ENCODE assay signal across 18 cellular contexts in the genomic region with DNA sequence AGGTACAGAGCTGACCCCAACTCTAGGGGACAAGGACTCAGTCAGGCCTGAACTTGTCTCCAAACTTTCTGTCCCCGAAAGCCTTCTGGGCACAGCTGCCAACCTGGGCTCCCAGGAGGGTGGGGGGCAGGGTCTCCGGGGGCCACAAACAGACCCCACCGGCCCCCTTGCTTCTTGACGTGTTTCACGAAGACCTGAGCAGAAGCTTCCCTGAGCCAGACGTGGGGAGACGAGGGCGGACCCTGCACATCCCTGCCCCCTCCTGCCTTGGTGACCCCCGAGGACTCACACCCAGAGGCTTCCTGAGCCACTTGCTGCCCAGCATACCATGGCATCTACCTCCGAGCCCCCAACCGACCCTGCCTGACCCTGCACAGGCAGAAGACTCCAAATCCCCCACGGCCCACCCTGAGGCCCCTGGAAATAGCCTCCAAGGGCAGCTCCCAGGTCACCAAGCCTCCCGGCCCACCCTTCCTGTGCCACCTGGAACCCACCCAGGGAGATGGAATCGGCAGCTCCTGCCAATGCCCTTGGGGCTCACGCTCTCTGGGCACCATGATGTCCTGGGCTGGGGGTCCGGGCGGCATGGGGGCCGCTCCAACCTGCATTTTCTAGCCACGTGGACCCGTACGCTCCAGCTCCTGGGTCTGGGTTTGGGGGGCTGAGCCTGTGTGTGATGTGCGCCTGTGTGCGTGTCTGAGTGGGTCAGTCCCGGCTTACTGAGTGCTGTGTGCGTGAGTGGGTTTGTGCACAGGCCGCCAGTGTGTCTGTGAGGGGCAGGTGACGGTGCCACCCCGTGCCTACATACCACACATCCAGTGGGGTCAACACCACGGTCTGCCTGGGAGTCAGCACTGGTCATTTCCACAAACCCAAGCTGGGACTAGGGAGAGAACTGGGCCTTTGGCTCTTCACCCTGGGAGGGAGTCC. TPM values are rescaled to one million over a fixed set of nuclear protein-coding genes. Genes with fewer than 3 reads are reported as not detected.
DNase-seq lines count a peak whose midpoint lies in the region; ATAC-seq, FAIRE-seq and TF ChIP-seq lines count a peak whose summit lies in the region.
"Had no signal": no experiment of that assay in that cellular context is flagged by ENCODE, and none has a peak within 500 bp of the region (broad histone marks: within the 10 kb centered on the region; RNA-seq: fewer than 3 reads in every experiment).

No MANE protein-coding gene starts in this region.

- H3K4me3 Mint-ChIP-seq in stimulated activated effector memory CD8-positive, alpha-beta T cell treated with anti-CD3 and anti-CD28 coated beads, Interleukin-12 subunit alpha, Interleukin-12 subunit beta, amount 100 ng/mL, for 72 hours = no peak overlapping the region
- H3K4me3 Mint-ChIP-seq in mesothelial cell of epicardium = no peak overlapping the region
- H3K4me3 Mint-ChIP-seq: activated CD8-positive, alpha-beta T cell treated with anti-CD3 and anti-CD28 coated beads, Interleukin-2, amount 10 ng/mL, durations not matched to agents 7 days and 5 days; nephron had no signal

- H3K27ac ChIP-seq in K562 (ENCODE audit: extremely low read depth, low read depth, low read length) = no peak overlapping the region
- H3K27ac ChIP-seq: suprapubic skin had no signal

- peaks cover 19% of the 10 kb centered on the region for H3K4me1 Mint-ChIP-seq in stimulated activated effector memory CD8-positive, alpha-beta T cell treated with anti-CD3 and anti-CD28 coated beads, Interleukin-12 subunit alpha, Interleukin-12 subunit beta, amount 100 ng/mL, for 72 hours
- H3K4me1 Mint-ChIP-seq in mesothelial cell of epicardium = peaks cover 2% of the 10 kb centered on the region

- no peaks in the 10 kb centered on the region for H3K27me3 Mint-ChIP-seq in mesothelial cell of epicardium (ENCODE audit: low read depth)

- no peaks in the 10 kb centered on the region for H3K9me3 Mint-ChIP-seq in stimulated activated effector memory CD8-positive, alpha-beta T cell treated with anti-CD3 and anti-CD28 coated beads, Interleukin-12 subunit alpha, Interleukin-12 subunit beta, amount 100 ng/mL, for 72 hours
- H3K9me3 Mint-ChIP-seq in mesothelial cell of epicardium = no peaks in the 10 kb centered on the region
- H3K9me3 Mint-ChIP-seq: activated naive CD4-positive, alpha-beta T cell treated with anti-CD3 and anti-CD28 coated beads, Interleukin-2, amount 50 U/mL, for 72 hours; H9; nephron had no signal

- H3K9me1 ChIP-seq in K562 (ENCODE audit: control insufficient read depth, insufficient read depth, low read length) = no peaks in the 10 kb centered on the region

- H3K36me3 ChIP-seq in K562 (ENCODE audit: control insufficient read depth, insufficient read depth, low read length) = no peaks in the 10 kb centered on the region
- H3K36me3 ChIP-seq: prostate gland, suprapubic skin had no signal

- TF ChIP-seq EP300 in K562 (IDR thresholded peaks at IDR 0.05; ENCODE audit: low read length) = no peak

- 45% methylated on average over 27 of the region's 29 CpGs for WGBS in K562 (ENCODE audit: insufficient coverage, low coverage, missing lambda C conversion rate)

- no peak for TF ChIP-seq CTCF in LNCaP clone FGC (IDR thresholded peaks at IDR 0.05; ENCODE audit: control insufficient read depth, extremely low read depth, insufficient read depth)
- no peak for TF ChIP-seq CTCF in K562 (IDR thresholded peaks at IDR 0.05 in 2 of 3, conservative IDR thresholded peaks at IDR 0.05 in 1 of 3; ENCODE audit: insufficient read depth in 2 of 3, low read depth in 1 of 3, low read length in 3 of 3)
- TF ChIP-seq CTCF in mesothelial cell of epicardium (IDR thresholded peaks at IDR 0.05; ENCODE audit: unreplicated experiment) = no peak

- in situ Hi-C loops in K562 (cut with MboI) = no loop called here

- no peaks in the 10 kb centered on the region for H3K9me3 ChIP-seq in K562 (replicated peaks; ENCODE audit: control insufficient read depth, insufficient read depth, low read depth, low read length)
- H3K9me3 ChIP-seq: prostate gland, suprapubic skin had no signal

- no TSS peak for BruUV-seq in K562 (replicated peaks; lab: Mats Ljungman, UMichigan)

- H2AFZ ChIP-seq in K562 (ENCODE audit: low read depth, low read length) = no peak overlapping the region

- TF ChIP-seq POLR2A in K562 (conservative IDR thresholded peaks at IDR 0.05) = no peak

- peaks cover 3% of the 10 kb centered on the region for H4K20me1 ChIP-seq in K562 (replicated peaks; ENCODE audit: control insufficient read depth, insufficient read depth, low read length)

- peaks cover 6 to 91% of the 10 kb centered on the region in 2 experiments; a peak in 4 of 5 replicates for H3K4me1 ChIP-seq in K562 (replicated peaks in 1 of 2; ENCODE audit: control insufficient read depth in 2 of 2, insufficient read depth in 2 of 2, low read length in 2 of 2)

- H3K27ac Mint-ChIP-seq in stimulated activated effector memory CD8-positive, alpha-beta T cell treated with anti-CD3 and anti-CD28 coated beads, Interleukin-12 subunit alpha, Interleukin-12 subunit beta, amount 100 ng/mL, for 72 hours = peak overlapping the region; percentile 14
- H3K27ac Mint-ChIP-seq in mesothelial cell of epicardium = no peak overlapping the region
- H3K27ac Mint-ChIP-seq: activated CD8-positive, alpha-beta T cell treated with anti-CD3 and anti-CD28 coated beads, Interleukin-2, amount 10 ng/mL, durations not matched to agents 7 days and 5 days; activated naive CD4-positive, alpha-beta T cell treated with anti-CD3 and anti-CD28 coated beads, Interleukin-2, amount 50 U/mL, for 72 hours; nephron had no signal

- no peaks in the 10 kb centered on the region for H3K79me2 ChIP-seq in K562 (ENCODE audit: control insufficient read depth, insufficient read depth, low read length)

- no peak for FAIRE-seq in K562 (lab: Jason Lieb, UNC)
- FAIRE-seq: keratinocyte had no signal

- H3K4me3 ChIP-seq in LNCaP clone FGC (ENCODE audit: low read depth, low read length) = peak overlapping the region; percentile 51
- no peak overlapping the region for H3K4me3 ChIP-seq in K562
- H3K4me3 ChIP-seq: prostate gland, suprapubic skin had no signal

- no peak for TF ChIP-seq RAD21 in K562 (CRISPR knock-in tag; conservative IDR thresholded peaks at IDR 0.05 in 1 of 2, IDR thresholded peaks at IDR 0.05 in 1 of 2)

- CTCF ChIA-PET in K562 (lab: Yijun Ruan, JAX; ENCODE audit: low intra/inter-chr PET ratio) = interaction anchor here (3.4 kb wide), 1 partner anchor 434 kb away, joined by 25 read pairs; no protein-coding TSS in a partner anchor

- H3K27me3 ChIP-seq in K562 (ENCODE audit: control insufficient read depth in 2 of 2, insufficient read depth in 2 of 2, low read length in 2 of 2) = peaks cover 0 to 22% of the 10 kb centered on the region in 2 experiments; a peak in 3 of 5 replicates

- POLR2A ChIA-PET in K562 (lab: Yijun Ruan, JAX) = interaction anchor here (0.5 to 1.2 kb wide), 5 partner anchors 16 to 525 kb away, joined by 3 to 6 read pairs (median 3); no protein-coding TSS in a partner anchor

- H3K4me2 ChIP-seq in K562 (ENCODE audit: insufficient read depth, low read length) = no peak overlapping the region

- intact Hi-C loops in K562 (cut with micrococcal nuclease) = loop anchor here (2.0 to 10.0 kb wide), 4 partner anchors 115 to 498 kb away; a partner anchor contains a TSS

- H3K36me3 Mint-ChIP-seq in stimulated activated effector memory CD8-positive, alpha-beta T cell treated with anti-CD3 and anti-CD28 coated beads, Interleukin-12 subunit alpha, Interleukin-12 subunit beta, amount 100 ng/mL, for 72 hours = peaks cover 10% of the 10 kb centered on the region
- H3K36me3 Mint-ChIP-seq in mesothelial cell of epicardium = no peaks in the 10 kb centered on the region
- H3K36me3 Mint-ChIP-seq: activated naive CD4-positive, alpha-beta T cell treated with anti-CD3 and anti-CD28 coated beads, Interleukin-2, amount 50 U/mL, for 72 hours had no signal

- no peak for ATAC-seq in K562
- no peak for ATAC-seq in stimulated activated effector memory CD8-positive, alpha-beta T cell treated with anti-CD3 and anti-CD28 coated beads, Interleukin-12 subunit alpha, Interleukin-12 subunit beta, amount 100 ng/mL, for 72 hours
- ATAC-seq: activated CD8-positive, alpha-beta T cell treated with anti-CD3 and anti-CD28 coated beads, Interleukin-2, amount 10 ng/mL, durations not matched to agents 7 days and 5 days; activated naive CD4-positive, alpha-beta T cell treated with anti-CD3 and anti-CD28 coated beads, Interleukin-2, amount 50 U/mL, for 72 hours had no signal

- no peak overlapping the region; a peak in 1 of 4 replicates for H3K9ac ChIP-seq in K562 (ENCODE audit: insufficient read depth in 1 of 2, low read depth in 2 of 2, low read length in 2 of 2)

- DNase-seq in LNCaP clone FGC (ENCODE audit: low read depth) (no peak), K562 (ENCODE audit: extremely low read depth in 1 of 4, low spot score in 3 of 4) (no peak), mesothelial cell of epicardium (ENCODE audit: low spot score in 2 of 2, unreplicated experiment in 2 of 2) (no peak), inferior parietal cortex (ENCODE audit: extremely low spot score) (no peak)
- no peak for DNase-seq in stimulated activated effector memory CD8-positive, alpha-beta T cell treated with anti-CD3 and anti-CD28 coated beads, Interleukin-12 subunit alpha, Interleukin-12 subunit beta, amount 100 ng/mL, for 72 hours (ENCODE audit: low spot score in 2 of 2)
- DNase-seq: activated CD8-positive, alpha-beta T cell treated with anti-CD3 and anti-CD28 coated beads, Interleukin-2, amount 10 ng/mL, durations not matched to agents 7 days and 5 days; activated T-cell treated with anti-CD3 and anti-CD28 coated beads, Interleukin-2, amount 50 U/mL, for 48 hours; AML-193; H9; mammary epithelial cell; NCI-H187 treated with DMSO at 0.1 percent for 48 hours; NK-92 treated with Interleukin-12 subunit alpha and Interleukin-12 subunit beta, amount 100 ng/mL, for 24 hours had no signal

RNA-seq across cellular contexts. Expression of a gene that starts 2.5 kb away (rescaled TPM):
- not detected in 2 replicates for total RNA-seq in K562 (2011; cell fraction: chromatin; rRNA removed; ENCODE audit: low replicate concordance)
- total RNA-seq in K562 (2011; cell fraction: nucleolus; rRNA removed) = not detected in 2 replicates
- not detected in 2 replicates for total RNA-seq in K562 (2011; cell fraction: nucleoplasm; rRNA removed)
- total RNA-seq in K562 (2014; rRNA removed) (not detected in 2 replicates), K562 (2014; rRNA removed; fragmentation: Illumina TruSeq; extraction: Trizol) (not detected in 2 replicates), K562 (2015; rRNA removed; fragmentation: Illumina TruSeq; extraction: Trizol) (not detected in 2 replicates), K562 (2021) (not detected in 2 replicates), mesothelial cell of epicardium (0.11 to 0.18 TPM in 2 of 3 replicates, not detected in the other)
- polyA plus RNA-seq in K562 (2011; rRNA removed) (not detected in 2 replicates), K562 (2014; fragmentation: Illumina TruSeq; extraction: Trizol) (not detected in 2 replicates), K562 (2014; fragmentation: Nextera tagmentation; extraction: Ambion mirVana) (not detected), K562 (2014; rRNA removed) (0.07 TPM in 1 of 2 replicates, not detected in the other)
- 0.03 TPM in 1 of 2 replicates, not detected in the other for polyA plus RNA-seq in K562 (2011; cell fraction: cytosol; rRNA removed)
- not detected in 2 replicates for polyA plus RNA-seq in K562 (2011; cell fraction: nucleus; rRNA removed)
- 0.11 TPM in 1 of 2 replicates, not detected in the other for polyA plus RNA-seq in K562 (2012)
- polyA minus RNA-seq in K562 (2011; rRNA and poly(A)+ RNA removed) = not detected in 2 replicates
- not detected in 2 replicates for polyA minus RNA-seq in K562 (2011; cell fraction: cytosol; rRNA and poly(A)+ RNA removed)
- polyA minus RNA-seq in K562 (2011; cell fraction: nucleus; rRNA and poly(A)+ RNA removed) = not detected in 2 replicates

RNA-seq across cellular contexts. Expression of a gene that starts 7.8 kb away (rescaled TPM):
- total RNA-seq in K562 (2011; cell fraction: chromatin; rRNA removed; ENCODE audit: low replicate concordance) = not detected in 2 replicates
- total RNA-seq in K562 (2011; cell fraction: nucleolus; rRNA removed) = 0.17 TPM in 1 of 2 replicates, not detected in the other
- not detected in 2 replicates for total RNA-seq in K562 (2011; cell fraction: nucleoplasm; rRNA removed)
- total RNA-seq in K562 (2014; rRNA removed) = not detected in 2 replicates
- not detected in 2 replicates for total RNA-seq in K562 (2014; rRNA removed; fragmentation: Illumina TruSeq; extraction: Trizol)
- total RNA-seq in K562 (2015; rRNA removed; fragmentation: Illumina TruSeq; extraction: Trizol) = not detected in 2 replicates
- not detected in 2 replicates for total RNA-seq in K562 (2021)
- 0.04 and 0.07 TPM in 2 replicates for polyA plus RNA-seq in K562 (2011; rRNA removed)
- polyA plus RNA-seq in K562 (2011; cell fraction: cytosol; rRNA removed) = 0.03 and 0.07 TPM in 2 replicates
- polyA plus RNA-seq in K562 (2011; cell fraction: nucleus; rRNA removed) = 0.13 and 0.21 TPM in 2 replicates
- 0.05 TPM in 1 of 2 replicates, not detected in the other for polyA plus RNA-seq in K562 (2012)
- not detected in 2 replicates for polyA plus RNA-seq in K562 (2014; fragmentation: Illumina TruSeq; extraction: Trizol)
- polyA plus RNA-seq in K562 (2014; fragmentation: Nextera tagmentation; extraction: Ambion mirVana) = not detected
- not detected in 2 replicates for polyA plus RNA-seq in K562 (2014; rRNA removed)
- polyA minus RNA-seq in K562 (2011; rRNA and poly(A)+ RNA removed) = not detected in 2 replicates
- polyA minus RNA-seq in K562 (2011; cell fraction: cytosol; rRNA and poly(A)+ RNA removed) = not detected in 2 replicates
- not detected in 2 replicates for polyA minus RNA-seq in K562 (2011; cell fraction: nucleus; rRNA and poly(A)+ RNA removed)
- total RNA-seq in mesothelial cell of epicardium = not detected in 3 replicates
- total RNA-seq: activated CD8-positive, alpha-beta T cell treated with anti-CD3 and anti-CD28 coated beads, Interleukin-2, amount 10 ng/mL, durations not matched to agents 7 days and 5 days; activated naive CD4-positive, alpha-beta T cell treated with anti-CD3 and anti-CD28 coated beads, Interleukin-2, amount 50 U/mL, for 72 hours; G401 had no signal

RNA-seq across cellular contexts. Expression of a gene that starts 14.3 kb away (rescaled TPM):
- 1.1 and 6.2 TPM in 2 replicates for total RNA-seq in K562 (2011; cell fraction: chromatin; rRNA removed; ENCODE audit: low replicate concordance)
- total RNA-seq in K562 (2011; cell fraction: nucleolus; rRNA removed) = 5.0 and 5.5 TPM in 2 replicates
- 1.8 and 2.2 TPM in 2 replicates for total RNA-seq in K562 (2011; cell fraction: nucleoplasm; rRNA removed)
- total RNA-seq in K562 (2014; rRNA removed) = 0.64 and 0.65 TPM in 2 replicates
- 0.06 TPM in 1 of 2 replicates, not detected in the other for total RNA-seq in K562 (2014; rRNA removed; fragmentation: Illumina TruSeq; extraction: Trizol)
- 0.14 and 0.23 TPM in 2 replicates for total RNA-seq in K562 (2015; rRNA removed; fragmentation: Illumina TruSeq; extraction: Trizol)
- 0.74 and 0.89 TPM in 2 replicates for total RNA-seq in K562 (2021)
- 1.2 TPM in 2 replicates for polyA plus RNA-seq in K562 (2011; rRNA removed)
- 1.9 and 6.4 TPM in 2 replicates for polyA plus RNA-seq in K562 (2011; cell fraction: cytosol; rRNA removed)
- 5.8 and 19.1 TPM in 2 replicates for polyA plus RNA-seq in K562 (2011; cell fraction: nucleus; rRNA removed)
- 0.94 and 1.1 TPM in 2 replicates for polyA plus RNA-seq in K562 (2012)
- polyA plus RNA-seq in K562 (2014; fragmentation: Illumina TruSeq; extraction: Trizol) = 0.15 and 0.39 TPM in 2 replicates
- polyA plus RNA-seq in K562 (2014; fragmentation: Nextera tagmentation; extraction: Ambion mirVana) = under 1 TPM in 1 of 2 experiments, not detected in 1; 0.08 TPM
- polyA plus RNA-seq in K562 (2014; rRNA removed) = 1.2 and 2.3 TPM in 2 replicates
- polyA minus RNA-seq in K562 (2011; rRNA and poly(A)+ RNA removed) = 0.45 and 0.56 TPM in 2 replicates
- 0.46 and 1.3 TPM in 2 replicates for polyA minus RNA-seq in K562 (2011; cell fraction: cytosol; rRNA and poly(A)+ RNA removed)
- 1.6 and 3.9 TPM in 2 replicates for polyA minus RNA-seq in K562 (2011; cell fraction: nucleus; rRNA and poly(A)+ RNA removed)
- 0.86 to 1.4 TPM (median 1.1 TPM) in 3 replicates for total RNA-seq in mesothelial cell of epicardium

RNA-seq across cellular contexts. Expression of a gene that starts 19.1 kb away (rescaled TPM):
- 8.8 and 25.0 TPM in 2 replicates for total RNA-seq in K562 (2011; cell fraction: chromatin; rRNA removed; ENCODE audit: low replicate concordance)
- 34.9 and 37.0 TPM in 2 replicates for total RNA-seq in K562 (2011; cell fraction: nucleolus; rRNA removed)
- total RNA-seq in K562 (2011; cell fraction: nucleoplasm; rRNA removed) = 25.6 and 28.6 TPM in 2 replicates
- total RNA-seq in K562 (2014; rRNA removed) = 73.9 and 86.1 TPM in 2 replicates
- 2.3 and 4.5 TPM in 2 replicates for total RNA-seq in K562 (2014; rRNA removed; fragmentation: Illumina TruSeq; extraction: Trizol)
- total RNA-seq in K562 (2015; rRNA removed; fragmentation: Illumina TruSeq; extraction: Trizol) = 10.5 and 16.6 TPM in 2 replicates
- total RNA-seq in K562 (2021) = 220 and 233 TPM in 2 replicates
- 4.5 and 9.8 TPM in 2 replicates for polyA plus RNA-seq in K562 (2011; rRNA removed)
- polyA plus RNA-seq in K562 (2011; cell fraction: cytosol; rRNA removed) = 17.2 and 51.6 TPM in 2 replicates
- 34.4 and 40.3 TPM in 2 replicates for polyA plus RNA-seq in K562 (2011; cell fraction: nucleus; rRNA removed)
- polyA plus RNA-seq in K562 (2012) = 125 and 320 TPM in 2 replicates
- polyA plus RNA-seq in K562 (2014; fragmentation: Illumina TruSeq; extraction: Trizol) = 11.2 and 59.1 TPM in 2 replicates
- under 1 TPM; 0.77 to 0.85 TPM for polyA plus RNA-seq in K562 (2014; fragmentation: Nextera tagmentation; extraction: Ambion mirVana)
- polyA plus RNA-seq in K562 (2014; rRNA removed) = 98.3 and 99.6 TPM in 2 replicates
- 0.95 and 2.2 TPM in 2 replicates for polyA minus RNA-seq in K562 (2011; rRNA and poly(A)+ RNA removed)
- 82.0 and 193 TPM in 2 replicates for polyA minus RNA-seq in K562 (2011; cell fraction: cytosol; rRNA and poly(A)+ RNA removed)
- 25.2 and 33.4 TPM in 2 replicates for polyA minus RNA-seq in K562 (2011; cell fraction: nucleus; rRNA and poly(A)+ RNA removed)
- total RNA-seq in mesothelial cell of epicardium = 258 to 271 TPM (median 269 TPM) in 3 replicates

RNA-seq across cellular contexts. Expression of a gene that starts 34.3 kb away (rescaled TPM):
- 12.0 and 57.7 TPM in 2 replicates for total RNA-seq in K562 (2011; cell fraction: chromatin; rRNA removed; ENCODE audit: low replicate concordance)
- 46.8 and 60.9 TPM in 2 replicates for total RNA-seq in K562 (2011; cell fraction: nucleolus; rRNA removed)
- 17.9 and 18.1 TPM in 2 replicates for total RNA-seq in K562 (2011; cell fraction: nucleoplasm; rRNA removed)
- total RNA-seq in K562 (2014; rRNA removed) (5.0 and 5.9 TPM in 2 replicates), K562 (2014; rRNA removed; fragmentation: Illumina TruSeq; extraction: Trizol) (0.26 and 0.69 TPM in 2 replicates), K562 (2015; rRNA removed; fragmentation: Illumina TruSeq; extraction: Trizol) (2.4 and 3.5 TPM in 2 replicates), K562 (2021) (7.8 and 9.1 TPM in 2 replicates), mesothelial cell of epicardium (35.1 to 44.4 TPM (median 40.0 TPM) in 3 replicates)
- polyA plus RNA-seq in K562 (2011; rRNA removed) (3.3 and 3.5 TPM in 2 replicates), K562 (2014; fragmentation: Illumina TruSeq; extraction: Trizol) (2.3 and 3.5 TPM in 2 replicates), K562 (2014; fragmentation: Nextera tagmentation; extraction: Ambion mirVana) (under 1 TPM in 1 of 2 experiments, not detected in 1; 0.03 TPM), K562 (2014; rRNA removed) (2.8 and 5.0 TPM in 2 replicates)
- polyA plus RNA-seq in K562 (2011; cell fraction: cytosol; rRNA removed) = 1.7 and 5.6 TPM in 2 replicates
- polyA plus RNA-seq in K562 (2011; cell fraction: nucleus; rRNA removed) = 8.9 and 19.2 TPM in 2 replicates
- polyA plus RNA-seq in K562 (2012) = 4.9 and 15.0 TPM in 2 replicates
- 2.3 and 6.2 TPM in 2 replicates for polyA minus RNA-seq in K562 (2011; rRNA and poly(A)+ RNA removed)
- 7.4 and 13.1 TPM in 2 replicates for polyA minus RNA-seq in K562 (2011; cell fraction: cytosol; rRNA and poly(A)+ RNA removed)
- polyA minus RNA-seq in K562 (2011; cell fraction: nucleus; rRNA and poly(A)+ RNA removed) = 15.1 and 18.3 TPM in 2 replicates
